In the genomic region with DNA sequence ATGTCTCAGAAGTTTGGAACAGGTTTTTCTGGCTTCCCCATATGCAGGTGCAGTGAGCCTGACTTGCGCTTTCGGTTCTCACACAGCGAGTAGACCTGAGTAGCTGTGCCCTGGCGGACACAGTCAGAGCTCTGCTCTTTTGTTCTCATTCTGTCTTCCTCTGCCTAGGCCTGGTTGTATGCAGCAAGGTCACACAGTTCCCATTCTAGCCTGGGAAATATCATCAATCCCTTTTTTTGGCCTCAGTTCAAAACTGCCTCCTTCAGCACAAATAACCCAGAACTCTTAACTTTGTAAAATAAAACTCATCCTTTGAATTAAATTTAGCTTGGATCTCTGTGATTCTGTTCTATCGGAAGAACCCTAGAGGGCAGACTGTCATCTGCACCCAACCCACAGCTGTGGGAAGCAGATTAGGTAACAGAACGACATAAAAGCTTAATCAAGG, we compare ENCODE assay signal across 8 cellular contexts. TPM values are rescaled to one million over a fixed set of nuclear protein-coding genes. Genes with fewer than 3 reads are reported as not detected.
DNase-seq lines count a peak whose midpoint lies in the region; ATAC-seq and TF ChIP-seq lines count a peak whose summit lies in the region.

No MANE protein-coding gene starts in this region.

- H3K9me3 ChIP-seq in skeletal muscle satellite cell (replicated peaks; ENCODE audit: low read length), result no peaks in the 10 kb centered on the region

- peaks cover 12% of the 10 kb centered on the region for H3K4me1 ChIP-seq in skeletal muscle satellite cell (ENCODE audit: control insufficient read depth, insufficient read depth, low read length)

- no peaks in the 10 kb centered on the region for H3K27me3 ChIP-seq in skeletal muscle satellite cell (ENCODE audit: control insufficient read depth, insufficient read depth, low read length)

- H3K4me2 ChIP-seq in skeletal muscle satellite cell (ENCODE audit: low read length), result peak overlapping the region; percentile 19

- H3K36me3 ChIP-seq in skeletal muscle satellite cell (ENCODE audit: insufficient read depth, low read length), result no peaks in the 10 kb centered on the region

- DNase-seq in D341Med (ENCODE audit: low spot score) (peak; percentile 66), GM19240 (ENCODE audit: insufficient read length, low spot score) (peak; percentile 11), RPMI8226 (peak; percentile 79), germinal center (ENCODE audit: low spot score) (peak; percentile 18), T1000 (lab: John Stamatoyannopoulos, UW) (no peak), HEK293T (ENCODE audit: extremely low spot score) (no peak)

- H3K9ac ChIP-seq in skeletal muscle satellite cell (ENCODE audit: low read depth, low read length), result no peak overlapping the region

- POLR2A ChIA-PET in HEK293T (lab: Yijun Ruan, JAX), result no interaction called here

- CTCF ChIA-PET in HEK293T (lab: Yijun Ruan, JAX), result interaction anchor here (1.9 kb wide), 1 partner anchor 8 kb away, joined by 8 read pairs; no protein-coding TSS in a partner anchor

- peak; percentile 99 for ATAC-seq in HG03175 (IDR thresholded peaks at IDR 0.05; ENCODE audit: unreplicated experiment)

- no peak overlapping the region for H3K4me3 ChIP-seq in skeletal muscle satellite cell (ENCODE audit: low read length)

TF ChIP-seq in HEK293T, 16 proteins besides CTCF, POLR2A, EP300 and RAD21:
- TF ChIP-seq ZNF384 (IDR thresholded peaks at IDR 0.05), result no peak

RNA-seq across cellular contexts. Expression of a gene that starts 10.2 kb away (rescaled TPM):
- total RNA-seq in skeletal muscle satellite cell (2012; rRNA removed), result not detected in 2 replicates

Comparison
In these comparisons a context has a peak if more than half of its experiments do, and no peak if none do; other contexts are left out.
1. DNase-seq: peak in D341Med (single experiment), GM19240 (single experiment), RPMI8226 (single experiment) and germinal center (single experiment); none in T1000 (single experiment) and HEK293T (single experiment).